Comparison of ENCODE assay signal across 5 cellular contexts in the genomic region with DNA sequence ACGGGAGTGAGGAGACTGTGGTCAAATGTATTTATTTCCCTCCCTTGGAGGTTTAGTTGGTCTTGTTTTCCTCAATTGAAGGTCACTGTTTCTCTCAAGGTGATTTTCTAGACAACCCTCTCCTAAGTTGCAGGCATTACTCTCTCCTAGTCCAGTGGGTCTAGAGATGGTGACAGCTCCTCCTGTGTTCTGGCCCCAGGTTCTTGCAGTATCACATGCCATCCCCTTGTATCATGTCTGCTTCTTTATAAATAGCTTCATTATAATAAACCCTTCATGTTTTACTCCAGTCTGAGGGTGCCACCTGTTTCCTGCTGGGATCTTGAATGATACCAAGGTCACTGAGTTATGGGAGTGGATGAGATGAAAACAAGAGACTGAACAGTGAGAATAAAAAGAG.
"Had no signal": no experiment of that assay in that cellular context is flagged by ENCODE, and none has a peak within 500 bp of the region (broad histone marks: within the 10 kb centered on the region; RNA-seq: fewer than 3 reads in every experiment).

No MANE protein-coding gene starts in this region.

- H3K4me1 Mint-ChIP-seq: GM23338, H9, IgD-negative memory B cell had no signal

- ATAC-seq: GM23338 had no signal

- H3K27ac Mint-ChIP-seq: GM23338, H9 had no signal

- H3K4me3 Mint-ChIP-seq: GM23338, H9, IgD-negative memory B cell had no signal

- DNase-seq: H9, HCEC 1CT, KBM-7 had no signal

- H3K27me3 Mint-ChIP-seq: IgD-negative memory B cell had no signal

- H3K4me2 ChIP-seq: GM23338 had no signal

- H3K36me3 Mint-ChIP-seq: IgD-negative memory B cell had no signal

- H2AFZ ChIP-seq: GM23338 had no signal

- H3K4me3 ChIP-seq: GM23338 had no signal
